In the genomic region with DNA sequence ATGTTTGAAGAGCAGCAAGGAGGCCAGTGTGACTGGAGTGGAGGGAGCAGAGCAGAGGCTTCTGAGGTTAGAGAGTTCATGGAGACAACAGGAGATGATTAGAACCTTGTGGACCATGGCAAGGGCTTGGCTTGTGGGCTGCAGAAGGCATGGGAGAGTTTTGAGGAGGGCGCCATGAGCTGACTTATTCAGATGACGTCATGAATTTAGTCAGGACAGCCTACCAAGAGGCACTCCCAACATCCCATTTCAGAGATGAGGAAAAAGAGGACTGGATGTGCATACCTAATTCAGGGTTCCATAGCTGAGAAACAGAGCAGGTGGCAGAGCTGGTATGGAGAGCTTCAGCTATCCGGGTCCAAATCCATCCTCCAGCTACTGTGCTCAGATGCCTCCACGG, we compare ENCODE assay signal across 1 cellular context.
TF ChIP-seq lines count a peak whose summit lies in the region.

No MANE protein-coding gene starts in this region.

TF ChIP-seq in HEK293, 187 proteins besides CTCF, POLR2A, EP300 and RAD21:
- TF ChIP-seq ATF2 (tag by site-specific recombination; IDR thresholded peaks at IDR 0.05; ENCODE audit: low read depth) (peak; percentile 36; the same call in 1 of the 2 replicates), ZNF26 (tag by site-specific recombination; IDR thresholded peaks at IDR 0.05) (no peak)
TF ChIP-seq in HEK293: peak in this region for 1.
